Comparison of ENCODE assay signal across 8 cellular contexts in genomic region chr7:35695987-35696386, GRCh38. TPM values are rescaled to one million over a fixed set of nuclear protein-coding genes. Genes with fewer than 3 reads are reported as not detected.
DNase-seq lines count a peak whose midpoint lies in the region; ATAC-seq lines count a peak whose summit lies in the region.

No MANE protein-coding gene starts in this region.

- DNase-seq in NCI-H748 (lab: John Stamatoyannopoulos, UW; ENCODE audit: unreplicated experiment) (peak; percentile 18), NCI-H748 treated with DMSO at 0.1 percent for 48 hours (lab: John Stamatoyannopoulos, UW) (no peak), ecto neural progenitor cell (ENCODE audit: low spot score) (no peak), cerebellar nuclear complex (lab: John Stamatoyannopoulos, UW) (no peak)
- DNase-seq in activated CD4-positive, alpha-beta memory T cell treated with anti-CD3 and anti-CD28 coated beads, Interleukin-2, amount 10 ng/mL, durations not matched to agents 7 days and 5 days: no peak
- DNase-seq in stimulated activated naive B cell treated with anti-CD40 and anti-IgM and Interleukin-4, amounts not matched to agents 10 μg/mL and 1 μg/mL and 100 μg/mL, for 72 hours: no peak
- DNase-seq in activated effector memory CD4-positive, alpha-beta T cell treated with Interleukin-2 at 50 U/mL for 16 hours: no peak

- no peaks in the 10 kb centered on the region for H3K9me3 Mint-ChIP-seq in activated CD4-positive, alpha-beta memory T cell treated with anti-CD3 and anti-CD28 coated beads, Interleukin-2, amount 10 ng/mL, durations not matched to agents 7 days and 5 days
- no peaks in the 10 kb centered on the region for H3K9me3 Mint-ChIP-seq in stimulated activated naive B cell treated with anti-CD40 and anti-IgM and Interleukin-4, amounts not matched to agents 10 μg/mL and 1 μg/mL and 100 μg/mL, for 72 hours

- POLR2A ChIA-PET in activated CD4-positive, alpha-beta memory T cell treated with anti-CD3 and anti-CD28 coated beads, Interleukin-2, amount 10 ng/mL, durations not matched to agents 7 days and 5 days (lab: Charles Lee): interaction anchor here (0.6 to 10.8 kb wide), 18 partner anchors 9 to 592 kb away, joined by 3 to 295 read pairs (median 7); partner anchors contain the start of gene SEPTIN7

- H3K9ac ChIP-seq in iPS-15b (ENCODE audit: low read depth, low read length): peak overlapping the region; percentile 47

- peak overlapping the region; percentile 94 for H3K4me3 Mint-ChIP-seq in activated CD4-positive, alpha-beta memory T cell treated with anti-CD3 and anti-CD28 coated beads, Interleukin-2, amount 10 ng/mL, durations not matched to agents 7 days and 5 days
- peak overlapping the region; percentile 96 to 100 for H3K4me3 Mint-ChIP-seq in stimulated activated naive B cell treated with anti-CD40 and anti-IgM and Interleukin-4, amounts not matched to agents 10 μg/mL and 1 μg/mL and 100 μg/mL, for 72 hours

- H3K9me3 ChIP-seq in iPS-15b (ENCODE audit: control insufficient read depth, insufficient read depth, low read length): no peaks in the 10 kb centered on the region

- ATAC-seq in stimulated activated naive B cell treated with anti-CD40 and anti-IgM and Interleukin-4, amounts not matched to agents 10 μg/mL and 1 μg/mL and 100 μg/mL, for 72 hours (replicated peaks): no peak

- peaks cover 38% of the 10 kb centered on the region for H3K36me3 Mint-ChIP-seq in activated CD4-positive, alpha-beta memory T cell treated with anti-CD3 and anti-CD28 coated beads, Interleukin-2, amount 10 ng/mL, durations not matched to agents 7 days and 5 days (ENCODE audit: low read depth)
- peaks cover 21 to 24% of the 10 kb centered on the region in 2 donors for H3K36me3 Mint-ChIP-seq in stimulated activated naive B cell treated with anti-CD40 and anti-IgM and Interleukin-4, amounts not matched to agents 10 μg/mL and 1 μg/mL and 100 μg/mL, for 72 hours

- H3K27ac Mint-ChIP-seq in activated CD4-positive, alpha-beta memory T cell treated with anti-CD3 and anti-CD28 coated beads, Interleukin-2, amount 10 ng/mL, durations not matched to agents 7 days and 5 days: peak overlapping the region; percentile 96
- H3K27ac Mint-ChIP-seq in stimulated activated naive B cell treated with anti-CD40 and anti-IgM and Interleukin-4, amounts not matched to agents 10 μg/mL and 1 μg/mL and 100 μg/mL, for 72 hours: peak overlapping the region; percentile 98

- H3K36me3 ChIP-seq in iPS-15b (ENCODE audit: control insufficient read depth, insufficient read depth, low read length): no peaks in the 10 kb centered on the region

- peak overlapping the region; percentile 98 for H3K4me3 ChIP-seq in iPS-15b (ENCODE audit: low read depth, low read length)

- H3K4me1 Mint-ChIP-seq in activated CD4-positive, alpha-beta memory T cell treated with anti-CD3 and anti-CD28 coated beads, Interleukin-2, amount 10 ng/mL, durations not matched to agents 7 days and 5 days: peaks cover 44% of the 10 kb centered on the region
- peaks cover 26 to 58% of the 10 kb centered on the region in 2 donors for H3K4me1 Mint-ChIP-seq in stimulated activated naive B cell treated with anti-CD40 and anti-IgM and Interleukin-4, amounts not matched to agents 10 μg/mL and 1 μg/mL and 100 μg/mL, for 72 hours

- no peaks in the 10 kb centered on the region for H3K27me3 ChIP-seq in iPS-15b (ENCODE audit: control insufficient read depth, insufficient read depth, low read length)

- peaks cover 4% of the 10 kb centered on the region for H3K4me1 ChIP-seq in iPS-15b (ENCODE audit: control insufficient read depth, insufficient read depth, low read length)

- H3K27me3 Mint-ChIP-seq in activated CD4-positive, alpha-beta memory T cell treated with anti-CD3 and anti-CD28 coated beads, Interleukin-2, amount 10 ng/mL, durations not matched to agents 7 days and 5 days: no peaks in the 10 kb centered on the region
- H3K27me3 Mint-ChIP-seq in stimulated activated naive B cell treated with anti-CD40 and anti-IgM and Interleukin-4, amounts not matched to agents 10 μg/mL and 1 μg/mL and 100 μg/mL, for 72 hours: no peaks in the 10 kb centered on the region

- CTCF ChIA-PET in activated CD4-positive, alpha-beta memory T cell treated with anti-CD3 and anti-CD28 coated beads, Interleukin-2, amount 10 ng/mL, durations not matched to agents 7 days and 5 days (lab: Charles Lee): interaction anchor here (0.9 to 6.0 kb wide), 8 partner anchors 9 to 211 kb away, joined by 3 to 37 read pairs (median 5); partner anchors contain the start of gene SEPTIN7

RNA-seq across cellular contexts. Expression of gene HERPUD2, which starts 1.1 kb away (rescaled TPM):
- total RNA-seq in activated CD4-positive, alpha-beta memory T cell treated with anti-CD3 and anti-CD28 coated beads, Interleukin-2, amount 10 ng/mL, durations not matched to agents 7 days and 5 days: 10 to 100 TPM; 48.0 to 49.8 TPM
